ENCODE assay signal across 25 cellular contexts in genomic region chr10:84290235-84290634, GRCh38. TPM values are rescaled to one million over a fixed set of nuclear protein-coding genes. Genes with fewer than 3 reads are reported as not detected.
"Had no signal": no experiment of that assay in that cellular context is flagged by ENCODE, and none has a peak within 500 bp of the region (broad histone marks: within the 10 kb centered on the region; RNA-seq: fewer than 3 reads in every experiment).

No MANE protein-coding gene starts in this region.

- H3K27ac ChIP-seq: brain microvascular endothelial cell, SJSA1 had no signal

- H3K4me3 ChIP-seq: SJSA1 had no signal

- H3K9me3 ChIP-seq: SJSA1, SK-N-SH had no signal

- DNase-seq: activated CD4-positive, alpha-beta memory T cell treated with anti-CD3 and anti-CD28 coated beads for 36 hours; activated CD4-positive, alpha-beta T cell treated with anti-CD3 and anti-CD28 coated beads for 4 hours; activated CD4-positive, alpha-beta T cell treated with anti-CD3 and anti-CD28 coated beads, Interleukin-2, amount 50 U/mL, for 1 hour; activated CD8-positive, alpha-beta memory T cell treated with anti-CD3 and anti-CD28 coated beads, Interleukin-2, amount 50 U/mL, for 4 hours; activated effector memory CD4-positive, alpha-beta T cell treated with Interleukin-2 at 50 U/mL for 16 hours; activated naive CD4-positive, alpha-beta T cell treated with anti-CD3 and anti-CD28 coated beads, Interleukin-2, amount 10 ng/mL, durations not matched to agents 7 days and 5 days; activated naive CD8-positive, alpha-beta T cell treated with anti-CD3 and anti-CD28 coated beads, Interleukin-2, amount 50 U/mL, for 24 hours; activated T-cell treated with anti-CD3 and anti-CD28 coated beads for 4 hours; activated T-cell treated with anti-CD3 and anti-CD28 coated beads, Interleukin-2, amount 50 U/mL, for 4 hours; anterior cingulate cortex; brain microvascular endothelial cell; central memory CD4-positive, alpha-beta T cell; NCI-H1105; NCI-H1417 treated with DMSO at 0.1 percent for 48 hours; NCI-H187 treated with DMSO at 0.1 percent for 48 hours; NCI-H2107; NCI-H446; NCI-H524 treated with DMSO at 0.1 percent for 48 hours; RPMI8226; SHP77 treated with DMSO at 0.1 percent for 48 hours; SK-N-SH had no signal

- H3K27me3 ChIP-seq: brain microvascular endothelial cell, SJSA1 had no signal

- H3K36me3 ChIP-seq: brain microvascular endothelial cell, SJSA1 had no signal

RNA-seq across cellular contexts. Expression of gene RGR, which starts 45.4 kb away (rescaled TPM):
- total RNA-seq: activated CD4-positive, alpha-beta memory T cell treated with anti-CD3 and anti-CD28 coated beads for 36 hours; activated T-cell treated with anti-CD3 and anti-CD28 coated beads, Interleukin-2, amount 50 U/mL, for 4 hours; MCF 10A; SJSA1; WTC11 had no signal

RNA-seq across cellular contexts. Expression of gene LRIT1, which starts 48.9 kb away (rescaled TPM):
- total RNA-seq: activated CD4-positive, alpha-beta memory T cell treated with anti-CD3 and anti-CD28 coated beads for 36 hours; activated T-cell treated with anti-CD3 and anti-CD28 coated beads, Interleukin-2, amount 50 U/mL, for 4 hours; cerebellum; MCF 10A; SJSA1; WTC11 had no signal
